In the genomic region with DNA sequence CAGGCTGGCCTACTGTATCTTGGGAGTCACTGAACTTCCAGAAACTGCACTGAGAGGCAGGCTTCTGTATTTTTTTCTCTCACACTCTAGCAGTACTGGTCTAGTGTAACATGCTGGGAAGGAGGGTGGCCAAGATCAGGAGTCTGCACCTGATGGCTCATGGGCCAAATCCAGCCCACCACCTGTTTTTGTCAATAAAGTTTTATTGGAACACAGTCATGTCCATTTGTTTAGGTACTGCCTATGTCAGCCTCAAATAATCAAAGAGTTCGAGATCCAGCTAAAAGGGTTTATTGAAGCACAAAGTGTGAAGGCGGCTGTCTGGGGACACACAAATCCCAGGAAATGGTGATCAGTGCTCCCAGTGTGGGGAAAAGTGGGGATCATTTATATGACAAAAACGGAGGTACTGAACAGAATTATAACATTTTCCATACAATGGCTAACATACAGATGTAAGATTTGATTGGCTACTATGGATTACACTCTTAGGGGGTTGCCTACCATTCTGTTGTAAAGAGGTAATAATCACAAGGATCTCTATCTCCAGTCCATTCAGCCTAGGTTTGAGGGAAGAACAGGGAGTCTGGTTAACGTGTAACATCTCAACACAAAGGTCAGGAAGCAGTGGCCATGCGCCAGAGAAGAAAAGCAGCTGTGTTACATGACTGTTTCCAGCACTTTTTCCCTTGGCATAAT, we compare ENCODE assay signal across 15 cellular contexts. TPM values are rescaled to one million over a fixed set of nuclear protein-coding genes. Genes with fewer than 3 reads are reported as not detected.
DNase-seq lines count a peak whose midpoint lies in the region; ATAC-seq and TF ChIP-seq lines count a peak whose summit lies in the region.
"Had no signal": no experiment of that assay in that cellular context is flagged by ENCODE, and none has a peak within 500 bp of the region (broad histone marks: within the 10 kb centered on the region; RNA-seq: fewer than 3 reads in every experiment).

No MANE protein-coding gene starts in this region.

- no peak for TF ChIP-seq EP300 in transverse colon (IDR thresholded peaks at IDR 0.05; ENCODE audit: low read depth)

- TF ChIP-seq POLR2A in transverse colon (IDR thresholded peaks at IDR 0.05) = no peak

- peaks cover 0 to 19% (median 3%) of the 10 kb centered on the region in 4 donors for H3K36me3 ChIP-seq in transverse colon
- peaks cover 0 to 90% (median 37%) of the 10 kb centered on the region in 9 donors for H3K36me3 ChIP-seq in heart right ventricle

- WGBS in transverse colon (ENCODE audit: low coverage in 1 of 2), 2 donors = 49 to 67% methylated on average over 4 to 5 of the region's 5 CpGs
- 86 to 88% methylated on average over 5 of the region's 5 CpGs for WGBS in heart right ventricle, 2 donors

- H3K9me3 ChIP-seq in transverse colon (no peaks in the 10 kb centered on the region), heart right ventricle (peaks cover 0 to 8% (median 0%) of the 10 kb centered on the region in 11 donors)
- H3K9me3 ChIP-seq: SJSA1 had no signal

- H3K27ac ChIP-seq in transverse colon (peak overlapping the region; percentile 33 to 69 (median 66)), heart right ventricle (no peak overlapping the region)
- H3K27ac ChIP-seq: SJSA1, skin epidermis had no signal

- in situ Hi-C loops in transverse colon (cut with MboI; ENCODE audit: low pct_ligation_motif_present in 1 of 4, low pct_unique_long_range_greater_than_20kb in 1 of 4, low sequenced_read_pairs in 3 of 4) = no loop called here

- H3K4me3 ChIP-seq in transverse colon (no peak overlapping the region), heart right ventricle (no peak overlapping the region)
- H3K4me3 ChIP-seq: SJSA1, skin epidermis had no signal

- ATAC-seq in heart right ventricle = no peak
- ATAC-seq: activated naive CD8-positive, alpha-beta T cell treated with anti-CD3 and anti-CD28 coated beads, Interleukin-2, amount 50 U/mL, for 24 hours; stimulated activated naive CD8-positive, alpha-beta T cell treated with anti-CD3 and anti-CD28 coated beads, Interleukin-15, amount 100 ng/mL, for 72 hours had no signal

- H3K27me3 ChIP-seq in transverse colon (no peaks in the 10 kb centered on the region), heart right ventricle (no peaks in the 10 kb centered on the region)
- H3K27me3 ChIP-seq: SJSA1 had no signal

- H3K4me1 ChIP-seq in transverse colon (peaks cover 0 to 26% (median 7%) of the 10 kb centered on the region in 4 donors), heart right ventricle (no peaks in the 10 kb centered on the region)
- H3K4me1 ChIP-seq: SJSA1 had no signal

- intact Hi-C loops in transverse colon (cut with DNase I; ENCODE audit: low total_unique reads) = no loop called here
- intact Hi-C loops in heart right ventricle (cut with DNase I) = no loop called here

- DNase-seq in ecto neural progenitor cell (ENCODE audit: low spot score) (peak; percentile 25), transverse colon (peak; percentile 67), heart right ventricle (no peak)
- no peak for DNase-seq in stimulated activated naive CD4-positive, alpha-beta T cell (lab: John Stamatoyannopoulos, UW)
- DNase-seq: activated CD4-positive, alpha-beta T cell treated with anti-CD3 and anti-CD28 coated beads, Interleukin-2, amount 10 ng/mL, durations not matched to agents 24 days and 14 days; activated naive CD8-positive, alpha-beta T cell treated with anti-CD3 and anti-CD28 coated beads, Interleukin-2, amount 50 U/mL, for 24 hours; activated T-cell treated with anti-CD3 and anti-CD28 coated beads, Interleukin-2, amount 50 U/mL, for 24 hours; C1 segment of cervical spinal cord; KG1; mesendoderm; NCI-H1436 treated with DMSO at 0.1 percent for 48 hours; nucleus accumbens; stimulated activated naive CD8-positive, alpha-beta T cell treated with anti-CD3 and anti-CD28 coated beads, Interleukin-15, amount 100 ng/mL, for 72 hours had no signal

- TF ChIP-seq CTCF in transverse colon (IDR thresholded peaks at IDR 0.05) (no peak), heart right ventricle (IDR thresholded peaks at IDR 0.05) (no peak)

RNA-seq across cellular contexts. Expression of a gene that starts 12.9 kb away (rescaled TPM):
- total RNA-seq in transverse colon = 10 to 100 TPM in 3 of 4 donors, 1 to 10 TPM in 1; 6.8 to 38.9 (median 24.9) TPM
- 10 to 100 TPM in 8 of 10 donors, 1 to 10 TPM in 2; 8.8 to 22.2 (median 13.1) TPM for total RNA-seq in heart right ventricle
- 10 to 100 TPM in 1 of 2 donors, 1 to 10 TPM in 1; 4.8 to 10.5 TPM for polyA plus RNA-seq in heart right ventricle

RNA-seq across cellular contexts. Expression of a gene that starts 28.0 kb away (rescaled TPM):
- total RNA-seq in transverse colon = 10 to 100 TPM in 1 of 4 donors, 1 to 10 TPM in 2, not detected in 1; 3.4 to 11.1 (median 7.1) TPM
- total RNA-seq in heart right ventricle = 10 to 100 TPM in 1 of 10 donors, 1 to 10 TPM in 9; 5.4 to 11.7 (median 7.1) TPM
- 10 to 100 TPM; 19.4 to 20.6 TPM for polyA plus RNA-seq in heart right ventricle

RNA-seq across cellular contexts. Expression of a gene that starts 32.1 kb away (rescaled TPM):
- total RNA-seq in transverse colon (10 to 100 TPM in 3 of 4 donors, 1 to 10 TPM in 1; 6.7 to 29.4 (median 20.9) TPM), heart right ventricle (10 to 100 TPM; 21.6 to 37.3 (median 27.8) TPM)
- polyA plus RNA-seq in heart right ventricle = 10 to 100 TPM; 14.2 to 17.0 TPM

RNA-seq across cellular contexts. Expression of a gene that starts 44.4 kb away (rescaled TPM):
- total RNA-seq in transverse colon (under 1 TPM in 2 of 4 donors, not detected in 2; 0.16 to 0.55 TPM), heart right ventricle (1 to 10 TPM in 9 of 10 donors, under 1 TPM in 1; 0.17 to 2.8 (median 2.2) TPM)
- 1 to 10 TPM in 1 of 2 donors, under 1 TPM in 1; 0.28 to 1.6 TPM for polyA plus RNA-seq in heart right ventricle
- total RNA-seq: activated CD4-positive, alpha-beta T cell treated with anti-CD3 and anti-CD28 coated beads, Interleukin-2, amount 10 ng/mL, durations not matched to agents 24 days and 14 days; SJSA1 had no signal

RNA-seq across cellular contexts. Expression of a gene that starts 51.1 kb away (rescaled TPM):
- total RNA-seq in transverse colon (100 to 1,000 TPM in 2 of 4 donors, 10 to 100 TPM in 2; 69.5 to 132 (median 93.6) TPM), heart right ventricle (100 to 1,000 TPM in 6 of 10 donors, 10 to 100 TPM in 4; 69.7 to 241 (median 107) TPM)
- 100 to 1,000 TPM in 1 of 2 donors, 10 to 100 TPM in 1; 12.8 to 193 TPM for polyA plus RNA-seq in heart right ventricle

Comparison
In these comparisons a context has a peak if more than half of its experiments do, and no peak if none do; other contexts are left out.
1. DNase-seq: peak in ecto neural progenitor cell (single experiment) and transverse colon (single experiment); none in heart right ventricle (0 of 2) and stimulated activated naive CD4-positive, alpha-beta T cell (0 of 6).
2. H3K27ac ChIP-seq: peak in transverse colon (4 of 4); none in heart right ventricle (0 of 10).